Comparison of ENCODE assay signal across 12 cellular contexts in the genomic region with DNA sequence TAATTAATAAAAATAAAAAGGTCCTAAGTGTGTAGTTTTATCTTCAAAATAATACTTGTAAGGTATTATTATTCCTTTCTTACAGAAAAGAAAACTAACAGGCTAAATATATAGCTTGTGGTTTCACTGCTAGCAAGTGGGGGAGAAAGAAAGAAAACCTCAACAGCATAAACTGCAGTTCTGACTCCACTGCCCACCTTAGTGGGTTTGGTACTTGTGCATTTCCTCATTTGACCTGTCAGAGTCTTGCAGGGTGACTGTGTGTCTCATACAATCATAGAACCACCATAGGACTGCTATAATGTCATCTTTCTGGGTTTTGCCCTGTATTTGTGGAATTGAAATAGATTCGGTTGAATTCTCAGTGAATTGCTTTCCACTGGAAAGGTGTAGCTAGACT.
A peak's percentile ranks its signal among the peaks of the same experiment; 100 is the strongest.
DNase-seq lines count a peak whose midpoint lies in the region; ATAC-seq and TF ChIP-seq lines count a peak whose summit lies in the region.
"Had no signal": no experiment of that assay in that cellular context is flagged by ENCODE, and none has a peak within 500 bp of the region (broad histone marks: within the 10 kb centered on the region; RNA-seq: fewer than 3 reads in every experiment).

No MANE protein-coding gene starts in this region.

- no peak overlapping the region for H2AK5ac ChIP-seq in neuronal stem cell (ENCODE audit: low read depth, low read length)

- H3K27me3 ChIP-seq in PC-3 (ENCODE audit: low read length) = no peaks in the 10 kb centered on the region
- no peaks in the 10 kb centered on the region for H3K27me3 ChIP-seq in testis
- no peaks in the 10 kb centered on the region for H3K27me3 ChIP-seq in neuronal stem cell (ENCODE audit: control insufficient read depth in 3 of 3, insufficient read depth in 3 of 3, low read depth in 1 of 3, low read length in 3 of 3)
- H3K27me3 ChIP-seq: right lobe of liver had no signal

- H3K27ac ChIP-seq in PC-3 (ENCODE audit: low read length) = no peak overlapping the region
- no peak overlapping the region for H3K27ac ChIP-seq in testis
- H3K27ac ChIP-seq in neuronal stem cell (replicated peaks; ENCODE audit: low read length) = no peak overlapping the region
- H3K27ac ChIP-seq: right lobe of liver, VCaP had no signal

- WGBS in testis, 2 donors = 57 to 88% methylated on average over 1 of the region's 1 CpG
- no CpG with 5 or more reads among the region's 1 CpG for WGBS in neuronal stem cell (ENCODE audit: extremely low coverage in 2 of 2, insufficient read length in 2 of 2, insufficient replicate concordance in 1 of 2), 2 donors

- H2BK5ac ChIP-seq in neuronal stem cell (ENCODE audit: low read length) = no peak overlapping the region

- H2AFZ ChIP-seq in PC-3 (ENCODE audit: low read length) (no peak overlapping the region), neuronal stem cell (ENCODE audit: low read length) (no peak overlapping the region)

- no peak overlapping the region for H3K9ac ChIP-seq in PC-3 (ENCODE audit: low read length)
- H3K9ac ChIP-seq in neuronal stem cell (ENCODE audit: low read depth, low read length, poor library complexity) = no peak overlapping the region

- intact Hi-C loops in PC-3 (cut with micrococcal nuclease) = no loop called here
- intact Hi-C loops in testis (cut with DNase I; ENCODE audit: low total_unique reads) = no loop called here

- DNase-seq in PC-3 (no peak), testis (no peak), neuronal stem cell (ENCODE audit: low spot score) (no peak), HuH-7.5 (ENCODE audit: low spot score) (no peak)
- DNase-seq: NCI-H1930, right lobe of liver had no signal

- H3K4me2 ChIP-seq in PC-3 (ENCODE audit: low read length) (no peak overlapping the region), neuronal stem cell (ENCODE audit: insufficient read depth, low read length, poor library complexity, severe bottlenecking) (no peak overlapping the region)

- no peak overlapping the region for H3K4ac ChIP-seq in neuronal stem cell (ENCODE audit: low read length)

- H3K36me3 ChIP-seq in PC-3 (ENCODE audit: low read depth, low read length) (no peaks in the 10 kb centered on the region), testis (ENCODE audit: low read depth, missing control alignments) (no peaks in the 10 kb centered on the region), neuronal stem cell (replicated peaks in 1 of 2; ENCODE audit: control insufficient read depth in 2 of 2, insufficient read depth in 2 of 2, low read length in 2 of 2) (no peaks in the 10 kb centered on the region)
- H3K36me3 ChIP-seq: right lobe of liver had no signal

- H3K4me3 ChIP-seq in PC-3 (ENCODE audit: low read length) = no peak overlapping the region
- H3K4me3 ChIP-seq in testis = no peak overlapping the region
- H3K4me3 ChIP-seq in neuronal stem cell (ENCODE audit: low read length in 2 of 2) = no peak overlapping the region
- H3K4me3 ChIP-seq: right lobe of liver had no signal

- no peaks in the 10 kb centered on the region for H3F3A ChIP-seq in PC-3 (ENCODE audit: low read length, unreplicated experiment)

- H3K79me1 ChIP-seq in neuronal stem cell (ENCODE audit: low read depth, low read length) = no peaks in the 10 kb centered on the region

- no peak overlapping the region for H2BK15ac ChIP-seq in neuronal stem cell (ENCODE audit: low read length)

- no peak overlapping the region for H2BK12ac ChIP-seq in neuronal stem cell (ENCODE audit: low read length)

- no peak overlapping the region for H4K91ac ChIP-seq in neuronal stem cell (ENCODE audit: low read depth, low read length, poor library complexity)

- H3K79me2 ChIP-seq in PC-3 (ENCODE audit: low read length) = no peaks in the 10 kb centered on the region

- no TSS peak for BruUV-seq in PC-3 (replicated peaks; lab: Mats Ljungman, UMichigan)

- no peaks in the 10 kb centered on the region for H3K4me1 ChIP-seq in PC-3 (ENCODE audit: insufficient read depth, low read length)
- H3K4me1 ChIP-seq in testis = no peaks in the 10 kb centered on the region
- no peaks in the 10 kb centered on the region for H3K4me1 ChIP-seq in neuronal stem cell (ENCODE audit: control insufficient read depth in 2 of 2, insufficient read depth in 1 of 2, low read depth in 1 of 2, low read length in 2 of 2)
- H3K4me1 ChIP-seq: right lobe of liver had no signal

- no peak overlapping the region for H3K23ac ChIP-seq in neuronal stem cell (ENCODE audit: low read depth, low read length, poor library complexity)

- TF ChIP-seq POLR2A in testis (IDR thresholded peaks at IDR 0.05) = no peak

- H3K18ac ChIP-seq in neuronal stem cell (ENCODE audit: low read length) = no peak overlapping the region

- TF ChIP-seq CTCF in PC-3 (conservative IDR thresholded peaks at IDR 0.05; ENCODE audit: low read depth, low read length) = no peak
- TF ChIP-seq CTCF in testis (IDR thresholded peaks at IDR 0.05) = no peak

- no peaks in the 10 kb centered on the region for H3K9me2 ChIP-seq in PC-3 (replicated peaks; ENCODE audit: low read length)

- peak; percentile 99 for ATAC-seq in GM18499 (IDR thresholded peaks at IDR 0.05; ENCODE audit: insufficient read depth, unreplicated experiment)
- ATAC-seq in GM19395 (IDR thresholded peaks at IDR 0.05; ENCODE audit: unreplicated experiment) = peak; percentile 98
- peak; percentile 97 for ATAC-seq in HG02763 (IDR thresholded peaks at IDR 0.05; ENCODE audit: unreplicated experiment)
- peak; percentile 90 for ATAC-seq in HG03460 (IDR thresholded peaks at IDR 0.05; ENCODE audit: unreplicated experiment)
- no peak for ATAC-seq in PC-3
- ATAC-seq: esophagus mucosa, right lobe of liver had no signal

- H4K20me1 ChIP-seq in PC-3 (ENCODE audit: low read length) = no peaks in the 10 kb centered on the region

- no peak overlapping the region for H2BK120ac ChIP-seq in neuronal stem cell (ENCODE audit: low read depth, low read length)

- H4K8ac ChIP-seq in neuronal stem cell (ENCODE audit: low read depth, low read length) = no peak overlapping the region

- no peaks in the 10 kb centered on the region for H3K9me3 ChIP-seq in PC-3 (ENCODE audit: low read length)
- H3K9me3 ChIP-seq in testis = no peaks in the 10 kb centered on the region
- no peaks in the 10 kb centered on the region for H3K9me3 ChIP-seq in neuronal stem cell (replicated peaks in 1 of 2; ENCODE audit: control insufficient read depth in 2 of 2, insufficient read depth in 1 of 2, low read depth in 1 of 2, low read length in 2 of 2)
- H3K9me3 ChIP-seq: right lobe of liver had no signal

- no peak overlapping the region for H3K14ac ChIP-seq in neuronal stem cell (ENCODE audit: low read length)

- POLR2A ChIA-PET in PC-3 (lab: Charles Lee; ENCODE audit: unreplicated experiment) = no interaction called here

- CTCF ChIA-PET in PC-3 (lab: Charles Lee) = no interaction called here
